ENCODE assay signal across 10 cellular contexts in genomic region chr17:32769846-32770245, GRCh38.
DNase-seq lines count a peak whose midpoint lies in the region; ATAC-seq and TF ChIP-seq lines count a peak whose summit lies in the region.
"Had no signal": no experiment of that assay in that cellular context is flagged by ENCODE, and none has a peak within 500 bp of the region (broad histone marks: within the 10 kb centered on the region; RNA-seq: fewer than 3 reads in every experiment).

No MANE protein-coding gene starts in this region.

- peaks cover 1% of the 10 kb centered on the region for H3K36me3 Mint-ChIP-seq in progenitor cell of endocrine pancreas (ENCODE audit: insufficient read depth)
- peaks cover 1% of the 10 kb centered on the region for H3K36me3 Mint-ChIP-seq in activated CD4-positive, alpha-beta T cell treated with anti-CD3 and anti-CD28 coated beads for 36 hours (ENCODE audit: low read depth)

- CTCF ChIA-PET in activated CD4-positive, alpha-beta T cell treated with anti-CD3 and anti-CD28 coated beads for 36 hours (lab: Charles Lee), result interaction anchor here (1.1 to 3.1 kb wide), 3 partner anchors 9 to 169 kb away, joined by 4 to 11 read pairs (median 5); partner anchors contain the start of gene MYO1D

- no peaks in the 10 kb centered on the region for H3K9me3 Mint-ChIP-seq in progenitor cell of endocrine pancreas (ENCODE audit: low read depth)
- H3K9me3 Mint-ChIP-seq in activated CD4-positive, alpha-beta T cell treated with anti-CD3 and anti-CD28 coated beads for 36 hours (ENCODE audit: low read depth), result no peaks in the 10 kb centered on the region

- H3K4me1 Mint-ChIP-seq in progenitor cell of endocrine pancreas (ENCODE audit: low read depth), result peaks cover 3% of the 10 kb centered on the region
- H3K4me1 Mint-ChIP-seq in activated CD4-positive, alpha-beta T cell treated with anti-CD3 and anti-CD28 coated beads for 36 hours, result no peaks in the 10 kb centered on the region

- DNase-seq in NCI-H2107 treated with DMSO at 0.1 percent for 48 hours (lab: John Stamatoyannopoulos, UW; ENCODE audit: unreplicated experiment), result peak; percentile 32
- no peak for DNase-seq in NCI-H2107 (lab: John Stamatoyannopoulos, UW)
- DNase-seq in NCI-H82 (lab: John Stamatoyannopoulos, UW), result peak; percentile 58
- no peak for DNase-seq in epithelial cell of proximal tubule (ENCODE audit: low read depth)
- no peak for DNase-seq in progenitor cell of endocrine pancreas (ENCODE audit: low spot score, unreplicated experiment)
- DNase-seq in amniotic stem cell (lab: John Stamatoyannopoulos, UW), result no peak
- DNase-seq in foreskin melanocyte, result no peak
- no peak for DNase-seq in activated CD4-positive, alpha-beta T cell treated with anti-CD3 and anti-CD28 coated beads for 36 hours
- DNase-seq: kidney glomerular epithelial cell, NCI-H1694 treated with DMSO at 0.1 percent for 48 hours had no signal

- intact Hi-C loops in activated CD4-positive, alpha-beta T cell treated with anti-CD3 and anti-CD28 coated beads for 36 hours (cut with DNase I, micrococcal nuclease), result no loop called here

- no peaks in the 10 kb centered on the region for H3K27me3 Mint-ChIP-seq in progenitor cell of endocrine pancreas
- no peaks in the 10 kb centered on the region for H3K27me3 Mint-ChIP-seq in activated CD4-positive, alpha-beta T cell treated with anti-CD3 and anti-CD28 coated beads for 36 hours

- POLR2A ChIA-PET in activated CD4-positive, alpha-beta T cell treated with anti-CD3 and anti-CD28 coated beads for 36 hours (lab: Charles Lee), result no interaction called here

- no peak overlapping the region for H3K27ac Mint-ChIP-seq in progenitor cell of endocrine pancreas
- no peak overlapping the region for H3K27ac Mint-ChIP-seq in activated CD4-positive, alpha-beta T cell treated with anti-CD3 and anti-CD28 coated beads for 36 hours

- TF ChIP-seq CTCF in epithelial cell of proximal tubule (conservative IDR thresholded peaks at IDR 0.05; ENCODE audit: low read depth, low read length), result peak; percentile 39
- peak; percentile 37 for TF ChIP-seq CTCF in progenitor cell of endocrine pancreas (IDR thresholded peaks at IDR 0.05; ENCODE audit: unreplicated experiment)

- ATAC-seq in activated CD4-positive, alpha-beta T cell treated with anti-CD3 and anti-CD28 coated beads for 36 hours, result no peak

- H3K4me3 ChIP-seq in epithelial cell of proximal tubule (ENCODE audit: low read depth, low read length), result no peak overlapping the region

- H3K4me3 Mint-ChIP-seq in progenitor cell of endocrine pancreas (ENCODE audit: low read depth), result no peak overlapping the region
- no peak overlapping the region for H3K4me3 Mint-ChIP-seq in activated CD4-positive, alpha-beta T cell treated with anti-CD3 and anti-CD28 coated beads for 36 hours

Comparison
In these comparisons a context has a peak if more than half of its experiments do, and no peak if none do; other contexts are left out.
1. DNase-seq: peak in NCI-H2107 treated with DMSO at 0.1 percent for 48 hours (single experiment) and NCI-H82 (single experiment); none in NCI-H2107 (single experiment), epithelial cell of proximal tubule (single experiment), progenitor cell of endocrine pancreas (single experiment), amniotic stem cell (single experiment), foreskin melanocyte (single experiment) and activated CD4-positive, alpha-beta T cell treated with anti-CD3 and anti-CD28 coated beads for 36 hours (single experiment).